8 cellular contexts compared by ENCODE assay signal in the genomic region with DNA sequence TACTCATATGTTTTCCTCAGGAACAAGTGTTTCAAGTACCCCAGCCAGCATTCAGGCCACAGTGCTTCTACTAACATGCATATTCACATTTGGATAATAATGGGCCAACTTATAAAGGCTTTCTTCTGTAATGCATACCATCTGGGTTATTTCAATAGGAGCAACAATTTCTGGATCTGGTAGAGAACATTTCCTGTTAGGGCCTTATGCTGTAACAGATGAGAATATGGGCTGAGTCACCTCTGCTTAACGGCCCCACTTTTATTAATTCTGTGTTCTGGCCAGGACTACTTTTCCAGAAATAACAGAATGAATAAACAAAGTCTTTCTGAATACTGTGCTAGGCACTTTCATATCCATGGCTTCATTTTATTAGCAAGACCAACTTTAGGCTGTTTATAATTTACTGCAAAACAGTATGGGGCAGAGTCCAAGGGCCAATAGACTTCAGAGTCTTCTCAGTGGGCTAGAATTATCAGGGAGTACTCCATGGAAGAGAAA. TPM values are rescaled to one million over a fixed set of nuclear protein-coding genes. Genes with fewer than 3 reads are reported as not detected.
A peak's percentile ranks its signal among the peaks of the same experiment; 100 is the strongest.
DNase-seq lines count a peak whose midpoint lies in the region; ATAC-seq, FAIRE-seq and TF ChIP-seq lines count a peak whose summit lies in the region.

No MANE protein-coding gene starts in this region.

- FAIRE-seq in GM12891 (lab: Jason Lieb, UNC): no peak

- peaks cover 0 to 9% of the 10 kb centered on the region in 2 donors for H3K4me1 ChIP-seq in mucosa of rectum (ENCODE audit: control insufficient read depth in 2 of 2, insufficient read depth in 2 of 2, low read length in 2 of 2)

- no peak overlapping the region for H3K27ac Mint-ChIP-seq in natural killer cell treated with Interleukin-12 subunit alpha and Interleukin-12 subunit beta and Interleukin-15 and Interleukin-18, amount 100 ng/mL, for 72 hours

- no peaks in the 10 kb centered on the region for H3K9me3 Mint-ChIP-seq in natural killer cell treated with Interleukin-12 subunit alpha and Interleukin-12 subunit beta and Interleukin-15 and Interleukin-18, amount 100 ng/mL, for 72 hours

- H3K4me1 Mint-ChIP-seq in natural killer cell treated with Interleukin-12 subunit alpha and Interleukin-12 subunit beta and Interleukin-15 and Interleukin-18, amount 100 ng/mL, for 72 hours (ENCODE audit: low read depth in 2 of 2): peaks cover under 1 to 5% of the 10 kb centered on the region in 2 donors

- H3K36me3 ChIP-seq in MG63: no peaks in the 10 kb centered on the region
- H3K36me3 ChIP-seq in mucosa of rectum (ENCODE audit: control insufficient read depth in 2 of 2, insufficient read depth in 2 of 2, low read length in 2 of 2): no peaks in the 10 kb centered on the region

- no peak overlapping the region for H3K4me3 ChIP-seq in MG63
- no peak overlapping the region for H3K4me3 ChIP-seq in mucosa of rectum (ENCODE audit: low read length in 2 of 2)

- H3K4me3 Mint-ChIP-seq in natural killer cell treated with Interleukin-12 subunit alpha and Interleukin-12 subunit beta and Interleukin-15 and Interleukin-18, amount 100 ng/mL, for 72 hours: no peak overlapping the region

- H3K36me3 Mint-ChIP-seq in natural killer cell treated with Interleukin-12 subunit alpha and Interleukin-12 subunit beta and Interleukin-15 and Interleukin-18, amount 100 ng/mL, for 72 hours: no peaks in the 10 kb centered on the region

- no peak for TF ChIP-seq POLR2A in GM12891 (IDR thresholded peaks at IDR 0.05; ENCODE audit: low read depth, low read length)

- H3K9ac ChIP-seq in mucosa of rectum (ENCODE audit: low read depth in 1 of 2, low read length in 2 of 2): no peak overlapping the region

- peak overlapping the region; percentile 35 to 50 for H3K27ac ChIP-seq in mucosa of rectum (ENCODE audit: low read depth in 2 of 2, low read length in 2 of 2)

- H3K27me3 ChIP-seq in MG63: no peaks in the 10 kb centered on the region
- H3K27me3 ChIP-seq in mucosa of rectum (ENCODE audit: control insufficient read depth in 2 of 2, insufficient read depth in 2 of 2, low read length in 2 of 2): no peaks in the 10 kb centered on the region

- peaks cover 5% of the 10 kb centered on the region; the same call in 1 of the 2 replicates for H3K9me3 ChIP-seq in MG63
- no peaks in the 10 kb centered on the region for H3K9me3 ChIP-seq in mucosa of rectum (ENCODE audit: control insufficient read depth in 2 of 2, low read length in 2 of 2)

- H3K27me3 Mint-ChIP-seq in natural killer cell treated with Interleukin-12 subunit alpha and Interleukin-12 subunit beta and Interleukin-15 and Interleukin-18, amount 100 ng/mL, for 72 hours: peaks cover 8% of the 10 kb centered on the region in 2 donors

- no peak for ATAC-seq in natural killer cell treated with Interleukin-12 subunit alpha and Interleukin-12 subunit beta and Interleukin-15 and Interleukin-18, amount 100 ng/mL, for 72 hours

- DNase-seq in AG08395 (ENCODE audit: low spot score) (peak; percentile 84), MG63 (peak; percentile 44), dermis microvascular lymphatic vessel endothelial cell (ENCODE audit: low read depth in 2 of 2) (peak; percentile 4 to 72), globus pallidus (ENCODE audit: low spot score) (no peak), GM12891 (ENCODE audit: insufficient read length, low spot score) (no peak)
- DNase-seq in natural killer cell treated with Interleukin-12 subunit alpha and Interleukin-12 subunit beta and Interleukin-15 and Interleukin-18, amount 100 ng/mL, for 72 hours (ENCODE audit: low spot score): no peak
- DNase-seq in activated T-cell treated with anti-CD3 and anti-CD28 coated beads, Interleukin-2, amount 50 U/mL, for 48 hours: no peak

TF ChIP-seq in GM12891, 5 proteins besides CTCF, POLR2A, EP300 and RAD21:
- TF ChIP-seq TAF1 (IDR thresholded peaks at IDR 0.05; ENCODE audit: low read depth, low read length): no peak
- no peak for TF ChIP-seq POLR2AphosphoS5 (IDR thresholded peaks at IDR 0.05; ENCODE audit: low read depth, low read length)
- TF ChIP-seq PAX5 (IDR thresholded peaks at IDR 0.05; ENCODE audit: insufficient read depth, low read length, severe bottlenecking): no peak
- no peak for TF ChIP-seq SPI1 (IDR thresholded peaks at IDR 0.05; ENCODE audit: low read depth, low read length)
- TF ChIP-seq POU2F2 (IDR thresholded peaks at IDR 0.05; ENCODE audit: low read depth, low read length): no peak

RNA-seq across cellular contexts. Expression of gene SSX2IP, which starts 7.9 kb away (rescaled TPM):
- total RNA-seq in MG63 (2014; rRNA removed; shearing (Covaris generic); ENCODE audit: low replicate concordance): 27.5 and 62.9 TPM in 2 replicates
- 1.3 and 1.4 TPM in 2 replicates for total RNA-seq in dermis microvascular lymphatic vessel endothelial cell
- 10 to 100 TPM in 1 of 2 donors, 1 to 10 TPM in 1; 6.5 to 10.0 TPM for total RNA-seq in natural killer cell treated with Interleukin-12 subunit alpha and Interleukin-12 subunit beta and Interleukin-15 and Interleukin-18, amount 100 ng/mL, for 72 hours
- 3.8 TPM for polyA plus RNA-seq in GM12891 (2012; ENCODE audit: low read depth, missing spikeins)

Comparison
In these comparisons a context has a peak if more than half of its experiments do, and no peak if none do; other contexts are left out.
1. DNase-seq: peak in AG08395 (single experiment), MG63 (single experiment) and dermis microvascular lymphatic vessel endothelial cell (2 of 2); none in natural killer cell treated with Interleukin-12 subunit alpha and Interleukin-12 subunit beta and Interleukin-15 and Interleukin-18, amount 100 ng/mL, for 72 hours (single experiment), globus pallidus (single experiment), GM12891 (single experiment) and activated T-cell treated with anti-CD3 and anti-CD28 coated beads, Interleukin-2, amount 50 U/mL, for 48 hours (0 of 2).